In genomic region chr4:31682796-31683195, GRCh38 we compare ENCODE assay signal across 25 cellular contexts.
DNase-seq lines count a peak whose midpoint lies in the region; ATAC-seq, FAIRE-seq and TF ChIP-seq lines count a peak whose summit lies in the region.
"Had no signal": no experiment of that assay in that cellular context is flagged by ENCODE, and none has a peak within 500 bp of the region (broad histone marks: within the 10 kb centered on the region; RNA-seq: fewer than 3 reads in every experiment).

No MANE protein-coding gene starts in this region.

- TF ChIP-seq CTCF in HCT116 (IDR thresholded peaks at IDR 0.05 in 2 of 3, conservative IDR thresholded peaks at IDR 0.05 in 1 of 3; ENCODE audit: borderline replicate concordance in 1 of 3, insufficient read depth in 1 of 3, low read depth in 2 of 3, low read length in 2 of 3) (no peak), fibroblast of the aortic adventitia (IDR thresholded peaks at IDR 0.05; ENCODE audit: insufficient read depth, low read length) (no peak)

- no peak overlapping the region for H2BK15ac ChIP-seq in neuronal stem cell (ENCODE audit: low read length)

- H3K4me2 ChIP-seq in HCT116 (ENCODE audit: low read length) = no peak overlapping the region
- H3K4me2 ChIP-seq in neuronal stem cell (ENCODE audit: insufficient read depth, low read length, poor library complexity, severe bottlenecking) = no peak overlapping the region
- H3K4me2 ChIP-seq: A549; BLaER1 treated with 17β-estradiol and CSF1 and Interleukin-3, amounts not matched to agents 10 nM and 100 nM had no signal

- no CpG with 5 or more reads among the region's 3 CpGs for WGBS in neuronal stem cell (ENCODE audit: extremely low coverage in 2 of 2, insufficient read length in 2 of 2, insufficient replicate concordance in 1 of 2), 2 donors

- H4K91ac ChIP-seq in neuronal stem cell (ENCODE audit: low read depth, low read length, poor library complexity) = no peak overlapping the region

- no peaks in the 10 kb centered on the region for H3K36me3 ChIP-seq in HCT116 (ENCODE audit: control insufficient read depth in 1 of 2, insufficient read depth in 2 of 2, low read length in 2 of 2)
- no peaks in the 10 kb centered on the region for H3K36me3 ChIP-seq in neuronal stem cell (replicated peaks in 1 of 2; ENCODE audit: control insufficient read depth in 2 of 2, insufficient read depth in 2 of 2, low read length in 2 of 2)
- H3K36me3 ChIP-seq: BLaER1 treated with 17β-estradiol and CSF1 and Interleukin-3, amounts not matched to agents 10 nM and 100 nM; MG63; SJSA1 had no signal

- H2AK5ac ChIP-seq in neuronal stem cell (ENCODE audit: low read depth, low read length) = no peak overlapping the region

- no peak overlapping the region for H2BK5ac ChIP-seq in neuronal stem cell (ENCODE audit: low read length)

- CTCF ChIA-PET in HCT116 (lab: Charles Lee) = no interaction called here

- H3K27ac ChIP-seq in HCT116 (ENCODE audit: low read depth, low read length) (no peak overlapping the region), neuronal stem cell (replicated peaks; ENCODE audit: low read length) (no peak overlapping the region)
- H3K27ac ChIP-seq: A549; BLaER1 treated with 17β-estradiol and CSF1 and Interleukin-3, amounts not matched to agents 10 nM and 100 nM; SJSA1 had no signal

- peak overlapping the region; percentile 40 for H2AFZ ChIP-seq in HCT116 (ENCODE audit: low read depth, low read length, poor library complexity, severe bottlenecking)
- peak overlapping the region; percentile 31 for H2AFZ ChIP-seq in neuronal stem cell (ENCODE audit: low read length)

- no peak overlapping the region for H3K4ac ChIP-seq in neuronal stem cell (ENCODE audit: low read length)

- H3K9me3 ChIP-seq in HCT116 (ENCODE audit: control insufficient read depth in 1 of 2, insufficient read depth in 1 of 2, low read depth in 1 of 2, low read length in 2 of 2) = no peaks in the 10 kb centered on the region
- no peaks in the 10 kb centered on the region for H3K9me3 ChIP-seq in neuronal stem cell (replicated peaks in 1 of 2; ENCODE audit: control insufficient read depth in 2 of 2, insufficient read depth in 1 of 2, low read depth in 1 of 2, low read length in 2 of 2)
- H3K9me3 ChIP-seq: A549; BLaER1 treated with 17β-estradiol and CSF1 and Interleukin-3, amounts not matched to agents 10 nM and 100 nM; MG63; SJSA1 had no signal

- H4K8ac ChIP-seq in neuronal stem cell (ENCODE audit: low read depth, low read length) = no peak overlapping the region

- RAD21 ChIA-PET in HCT116 (lab: Charles Lee; ENCODE audit: low non-redundant PET in 1 of 2, low total read pairs in 2 of 2, uncharacterized antibody in 2 of 2, unreplicated experiment in 2 of 2) = no interaction called here

- no peaks in the 10 kb centered on the region for H4K20me1 ChIP-seq in HCT116 (ENCODE audit: insufficient read depth)
- H4K20me1 ChIP-seq: BLaER1 treated with 17β-estradiol and CSF1 and Interleukin-3, amounts not matched to agents 10 nM and 100 nM had no signal

- no peak for TF ChIP-seq RAD21 in HCT116 (IDR thresholded peaks at IDR 0.05; ENCODE audit: low read depth)

- DNase-seq in HCT116 (ENCODE audit: low read depth, low spot score) = no peak
- DNase-seq in astrocyte of the hippocampus (ENCODE audit: low read depth, low spot score) = peak; percentile 19
- peak; percentile 4 for DNase-seq in fibroblast of the aortic adventitia (ENCODE audit: low read depth)
- no peak for DNase-seq in neuronal stem cell (ENCODE audit: low spot score)
- no peak for DNase-seq in NCI-H82 treated with DMSO at 0.1 percent for 48 hours (lab: John Stamatoyannopoulos, UW; ENCODE audit: unreplicated experiment)
- no peak for DNase-seq in HuH-7 (ENCODE audit: low spot score)
- no peak for DNase-seq in HTR-8/SVneo (ENCODE audit: insufficient read length, low spot score)
- DNase-seq: AML-193; CD4-positive, alpha-beta T cell; IMR-90; KG1; MG63; NCI-H2029; NCI-H446; NCI-H524 treated with DMSO at 0.1 percent for 48 hours; NCI-H774; NK-92 treated with Interleukin-12 subunit alpha and Interleukin-12 subunit beta, amount 100 ng/mL, for 24 hours; PC-3 had no signal

- H2BK120ac ChIP-seq in neuronal stem cell (ENCODE audit: low read depth, low read length) = no peak overlapping the region

- no peak for TF ChIP-seq POLR2A in HCT116 (IDR thresholded peaks at IDR 0.05; ENCODE audit: borderline replicate concordance, extremely low read depth, insufficient read depth, insufficient read length)

- H3K14ac ChIP-seq in neuronal stem cell (ENCODE audit: low read length) = no peak overlapping the region

- no peaks in the 10 kb centered on the region for H3K9me2 ChIP-seq in HCT116 (ENCODE audit: insufficient read depth)

- H3K79me1 ChIP-seq in neuronal stem cell (ENCODE audit: low read depth, low read length) = no peaks in the 10 kb centered on the region

- no peaks in the 10 kb centered on the region for H3K27me3 ChIP-seq in HCT116 (ENCODE audit: insufficient read depth, low read length)
- H3K27me3 ChIP-seq in neuronal stem cell (ENCODE audit: control insufficient read depth in 3 of 3, insufficient read depth in 3 of 3, low read depth in 1 of 3, low read length in 3 of 3) = no peaks in the 10 kb centered on the region
- H3K27me3 ChIP-seq: BLaER1 treated with 17β-estradiol and CSF1 and Interleukin-3, amounts not matched to agents 10 nM and 100 nM; MG63; SJSA1 had no signal

- no peak overlapping the region for H3K18ac ChIP-seq in neuronal stem cell (ENCODE audit: low read length)

- H3K79me2 ChIP-seq in HCT116 (ENCODE audit: insufficient read depth, low read length) = no peaks in the 10 kb centered on the region

- intact Hi-C loops in HCT116 (cut with micrococcal nuclease) = no loop called here

- no peak overlapping the region for H2BK12ac ChIP-seq in neuronal stem cell (ENCODE audit: low read length)

- no peak overlapping the region for H3K9ac ChIP-seq in HCT116 (ENCODE audit: low read length)
- no peak overlapping the region for H3K9ac ChIP-seq in neuronal stem cell (ENCODE audit: low read depth, low read length, poor library complexity)
- H3K9ac ChIP-seq: BLaER1 treated with 17β-estradiol and CSF1 and Interleukin-3, amounts not matched to agents 10 nM and 100 nM had no signal

- no peak overlapping the region for H3K23ac ChIP-seq in neuronal stem cell (ENCODE audit: low read depth, low read length, poor library complexity)

- POLR2A ChIA-PET in HCT116 (lab: Charles Lee) = no interaction called here

- no peak overlapping the region for H3K4me3 ChIP-seq in HCT116 (replicated peaks in 1 of 2; ENCODE audit: low read depth in 1 of 2, low read length in 2 of 2)
- no peak overlapping the region for H3K4me3 ChIP-seq in fibroblast of the aortic adventitia (ENCODE audit: low read depth, low read length)
- H3K4me3 ChIP-seq in neuronal stem cell (ENCODE audit: low read length in 2 of 2) = no peak overlapping the region
- H3K4me3 ChIP-seq: A549; BLaER1 treated with 17β-estradiol and CSF1 and Interleukin-3, amounts not matched to agents 10 nM and 100 nM; MG63; SJSA1 had no signal

- no TSS peak for BruUV-seq in HCT116 (replicated peaks; lab: Mats Ljungman, UMichigan)

- no peak for FAIRE-seq in HTR-8/SVneo (lab: Jason Lieb, UNC)
- FAIRE-seq: A549, D721Med, H54 had no signal

- ATAC-seq in HCT116 (no peak), GM19452 (IDR thresholded peaks at IDR 0.05; ENCODE audit: unreplicated experiment) (no peak)
- ATAC-seq: A549, PC-3, Right ventricle myocardium inferior had no signal

- H3K4me1 ChIP-seq in HCT116 (ENCODE audit: control insufficient read depth in 1 of 2, insufficient read depth in 2 of 2, low read length in 2 of 2) = no peaks in the 10 kb centered on the region
- no peaks in the 10 kb centered on the region for H3K4me1 ChIP-seq in neuronal stem cell (ENCODE audit: control insufficient read depth in 2 of 2, insufficient read depth in 1 of 2, low read depth in 1 of 2, low read length in 2 of 2)
- H3K4me1 ChIP-seq: A549; BLaER1 treated with 17β-estradiol and CSF1 and Interleukin-3, amounts not matched to agents 10 nM and 100 nM; SJSA1 had no signal

TF ChIP-seq in HCT116, 20 proteins besides CTCF, POLR2A, EP300 and RAD21:
- no peak for TF ChIP-seq TCF7L2 (IDR thresholded peaks at IDR 0.05; ENCODE audit: borderline replicate concordance, extremely low read depth, insufficient read depth, insufficient read length)
- no peak for TF ChIP-seq CEBPB (IDR thresholded peaks at IDR 0.05; ENCODE audit: low read depth)
- TF ChIP-seq EZH2 (IDR thresholded peaks at IDR 0.05) = no peak
- TF ChIP-seq REST (IDR thresholded peaks at IDR 0.05; ENCODE audit: low read depth) = no peak
- TF ChIP-seq ZFX (IDR thresholded peaks at IDR 0.05) = no peak
- no peak for TF ChIP-seq ELF1 (IDR thresholded peaks at IDR 0.05; ENCODE audit: borderline replicate concordance, low read depth)
- TF ChIP-seq CBX3 (IDR thresholded peaks at IDR 0.05; ENCODE audit: low read depth) = no peak
- no peak for TF ChIP-seq YY1 (IDR thresholded peaks at IDR 0.05; ENCODE audit: extremely low read depth, insufficient replicate concordance, low read depth, low read length)
- TF ChIP-seq SIN3A (IDR thresholded peaks at IDR 0.05; ENCODE audit: low read depth) = no peak
- TF ChIP-seq SP1 (IDR thresholded peaks at IDR 0.05; ENCODE audit: low read depth) = no peak
- TF ChIP-seq ZNF274 (IDR thresholded peaks at IDR 0.05; ENCODE audit: low read depth, low read length) = no peak
- no peak for TF ChIP-seq SRF (IDR thresholded peaks at IDR 0.05; ENCODE audit: low read depth)

Comparison
In these comparisons a context has a peak if more than half of its experiments do, and no peak if none do; other contexts are left out.
1. DNase-seq: peak in astrocyte of the hippocampus (single experiment) and fibroblast of the aortic adventitia (single experiment); none in HCT116 (single experiment), neuronal stem cell (single experiment), NCI-H82 treated with DMSO at 0.1 percent for 48 hours (single experiment), HuH-7 (single experiment) and HTR-8/SVneo (single experiment).